26 cellular contexts compared by ENCODE assay signal in genomic region chr7:75856562-75856961, GRCh38. TPM values are rescaled to one million over a fixed set of nuclear protein-coding genes. Genes with fewer than 3 reads are reported as not detected.
DNase-seq lines count a peak whose midpoint lies in the region; ATAC-seq and TF ChIP-seq lines count a peak whose summit lies in the region.
"Had no signal": no experiment of that assay in that cellular context is flagged by ENCODE, and none has a peak within 500 bp of the region (broad histone marks: within the 10 kb centered on the region; RNA-seq: fewer than 3 reads in every experiment).

No MANE protein-coding gene starts in this region.

- H3K4me2 ChIP-seq in PC-3 (ENCODE audit: low read length) = no peak overlapping the region

- H3K36me3 ChIP-seq in right atrium auricular region (no peaks in the 10 kb centered on the region), PC-3 (ENCODE audit: low read depth, low read length) (no peaks in the 10 kb centered on the region), upper lobe of right lung (no peaks in the 10 kb centered on the region), breast epithelium (no peaks in the 10 kb centered on the region)
- H3K36me3 ChIP-seq: esophagus muscularis mucosa, gastrocnemius medialis, MG63 had no signal

- CTCF ChIA-PET in PC-3 (lab: Charles Lee) = no interaction called here

- DNase-seq in Right ventricle myocardium superior (no peak), right atrium auricular region (ENCODE audit: low spot score) (no peak), PC-3 (peak; percentile 15), fibroblast of mammary gland (ENCODE audit: low read depth) (peak; percentile 40), upper lobe of right lung (no peak), head of caudate nucleus (no peak), breast epithelium (ENCODE audit: low spot score in 2 of 2) (no peak)
- DNase-seq in stimulated activated CD4-positive, alpha-beta T cell treated with anti-CD3 and anti-CD28 coated beads, Interleukin-2, amount 100 ng/mL, for 24 hours = no peak
- DNase-seq: 8988T; activated CD4-positive, alpha-beta T cell treated with anti-CD3 and anti-CD28 coated beads for 4 hours; activated T-cell treated with anti-CD3 and anti-CD28 coated beads, Interleukin-2, amount 50 U/mL, for 4 hours; endodermal cell; gastrocnemius medialis; GDM1; MG63; NCI-H1694; NCI-H526 treated with DMSO at 0.1 percent for 48 hours; SHP77 treated with DMSO at 0.1 percent for 48 hours had no signal

- ATAC-seq in Right ventricle myocardium superior (ENCODE audit: poor library complexity) (peak; percentile 34), PC-3 (no peak), upper lobe of right lung (peak; percentile 86)
- ATAC-seq: activated T-cell treated with anti-CD3 and anti-CD28 coated beads, Interleukin-2, amount 50 U/mL, for 4 hours; body of pancreas; gastrocnemius medialis; mucosa of descending colon had no signal

- no TSS peak for BruUV-seq in PC-3 (replicated peaks; lab: Mats Ljungman, UMichigan)

- intact Hi-C loops in Right ventricle myocardium superior (cut with DNase I) = no loop called here
- intact Hi-C loops in PC-3 (cut with micrococcal nuclease) = no loop called here
- intact Hi-C loops in upper lobe of right lung (cut with DNase I) = no loop called here
- intact Hi-C loops in head of caudate nucleus (cut with DNase I) = no loop called here
- intact Hi-C loops in breast epithelium (cut with DNase I; ENCODE audit: low total_unique reads) = no loop called here

- H3K4me1 ChIP-seq in right atrium auricular region (no peaks in the 10 kb centered on the region), PC-3 (ENCODE audit: insufficient read depth, low read length) (no peaks in the 10 kb centered on the region), upper lobe of right lung (peaks cover 9% of the 10 kb centered on the region), breast epithelium (no peaks in the 10 kb centered on the region)
- H3K4me1 ChIP-seq: body of pancreas, esophagus muscularis mucosa, gastrocnemius medialis had no signal

- TF ChIP-seq POLR2A in breast epithelium (IDR thresholded peaks at IDR 0.05) = no peak

- H4K20me1 ChIP-seq in PC-3 (ENCODE audit: low read length) = no peaks in the 10 kb centered on the region

- no peaks in the 10 kb centered on the region for H3K79me2 ChIP-seq in PC-3 (ENCODE audit: low read length)

- H3K4me3 ChIP-seq in right atrium auricular region (no peak overlapping the region), PC-3 (ENCODE audit: low read length) (no peak overlapping the region), fibroblast of mammary gland (ENCODE audit: control insufficient read depth, low read depth, low read length) (no peak overlapping the region), upper lobe of right lung (no peak overlapping the region), breast epithelium (no peak overlapping the region)
- H3K4me3 ChIP-seq: body of pancreas, esophagus muscularis mucosa, gastrocnemius medialis, MG63, mucosa of descending colon had no signal

- TF ChIP-seq CTCF in right atrium auricular region (IDR thresholded peaks at IDR 0.05) (no peak), PC-3 (conservative IDR thresholded peaks at IDR 0.05; ENCODE audit: low read depth, low read length) (no peak), fibroblast of mammary gland (conservative IDR thresholded peaks at IDR 0.05; ENCODE audit: control insufficient read depth, insufficient read depth, low read depth, low read length) (no peak), upper lobe of right lung (IDR thresholded peaks at IDR 0.05) (no peak), breast epithelium (IDR thresholded peaks at IDR 0.05) (no peak)

- H2AFZ ChIP-seq in PC-3 (ENCODE audit: low read length) = no peak overlapping the region

- no peaks in the 10 kb centered on the region for H3K27me3 ChIP-seq in right atrium auricular region
- H3K27me3 ChIP-seq in PC-3 (ENCODE audit: low read length) = no peaks in the 10 kb centered on the region
- no peaks in the 10 kb centered on the region for H3K27me3 ChIP-seq in upper lobe of right lung
- no peaks in the 10 kb centered on the region for H3K27me3 ChIP-seq in breast epithelium
- H3K27me3 ChIP-seq: body of pancreas, esophagus muscularis mucosa, gastrocnemius medialis, MG63 had no signal

- no peak overlapping the region for H3K9ac ChIP-seq in PC-3 (ENCODE audit: low read length)

- no peaks in the 10 kb centered on the region for H3K9me3 ChIP-seq in right atrium auricular region
- H3K9me3 ChIP-seq in PC-3 (ENCODE audit: low read length) = no peaks in the 10 kb centered on the region
- no peaks in the 10 kb centered on the region for H3K9me3 ChIP-seq in upper lobe of right lung
- no peaks in the 10 kb centered on the region for H3K9me3 ChIP-seq in breast epithelium
- H3K9me3 ChIP-seq: body of pancreas, esophagus muscularis mucosa, gastrocnemius medialis, MG63, mucosa of descending colon had no signal

- H3F3A ChIP-seq in PC-3 (ENCODE audit: low read length, unreplicated experiment) = no peaks in the 10 kb centered on the region

- H3K27ac ChIP-seq in right atrium auricular region = no peak overlapping the region
- no peak overlapping the region for H3K27ac ChIP-seq in PC-3 (ENCODE audit: low read length)
- no peak overlapping the region for H3K27ac ChIP-seq in upper lobe of right lung
- no peak overlapping the region for H3K27ac ChIP-seq in breast epithelium
- H3K27ac ChIP-seq: body of pancreas, esophagus muscularis mucosa, gastrocnemius medialis had no signal

- H3K9me2 ChIP-seq in PC-3 (replicated peaks; ENCODE audit: low read length) = no peaks in the 10 kb centered on the region

- POLR2A ChIA-PET in PC-3 (lab: Charles Lee; ENCODE audit: unreplicated experiment) = no interaction called here

RNA-seq across cellular contexts. Expression of gene RHBDD2, which starts 22.3 kb away (rescaled TPM):
- total RNA-seq in Right ventricle myocardium superior (16.3 TPM), right atrium auricular region (10 to 100 TPM; 43.5 to 60.0 TPM), PC-3 (2014; rRNA removed) (42.7 and 59.1 TPM in 2 replicates), upper lobe of right lung (68.6 TPM), breast epithelium (10 to 100 TPM; 36.6 to 47.7 (median 39.0) TPM)

RNA-seq across cellular contexts. Expression of gene CCL24, which starts 43.0 kb away (rescaled TPM):
- total RNA-seq in Right ventricle myocardium superior (not detected), right atrium auricular region (not detected), PC-3 (2014; rRNA removed) (not detected in 2 replicates), upper lobe of right lung (4.8 TPM), breast epithelium (1 to 10 TPM in 1 of 3 donors, not detected in 2; 1.3 TPM)
- total RNA-seq: activated CD8-positive, alpha-beta memory T cell treated with anti-CD3 and anti-CD28 coated beads for 36 hours; activated T-cell treated with anti-CD3 and anti-CD28 coated beads, Interleukin-2, amount 50 U/mL, for 4 hours; B cell; body of pancreas; endodermal cell; gastrocnemius medialis; H1; neural crest cell; progenitor cell of endocrine pancreas had no signal

RNA-seq across cellular contexts. Expression of gene POR, which starts 58.4 kb away (rescaled TPM):
- total RNA-seq in Right ventricle myocardium superior (54.7 TPM), right atrium auricular region (10 to 100 TPM; 53.4 to 85.3 TPM), PC-3 (2014; rRNA removed) (112 and 119 TPM in 2 replicates), upper lobe of right lung (232 TPM), breast epithelium (100 to 1,000 TPM in 1 of 3 donors, 10 to 100 TPM in 2; 62.1 to 123 (median 87.7) TPM)

Comparison
In these comparisons a context has a peak if more than half of its experiments do, and no peak if none do; other contexts are left out.
1. DNase-seq: peak in PC-3 (single experiment) and fibroblast of mammary gland (single experiment); none in Right ventricle myocardium superior (single experiment), right atrium auricular region (single experiment), upper lobe of right lung (single experiment), head of caudate nucleus (0 of 42), stimulated activated CD4-positive, alpha-beta T cell treated with anti-CD3 and anti-CD28 coated beads, Interleukin-2, amount 100 ng/mL, for 24 hours (0 of 2) and breast epithelium (0 of 2).